Comparison of ENCODE assay signal across 8 cellular contexts in the genomic region with DNA sequence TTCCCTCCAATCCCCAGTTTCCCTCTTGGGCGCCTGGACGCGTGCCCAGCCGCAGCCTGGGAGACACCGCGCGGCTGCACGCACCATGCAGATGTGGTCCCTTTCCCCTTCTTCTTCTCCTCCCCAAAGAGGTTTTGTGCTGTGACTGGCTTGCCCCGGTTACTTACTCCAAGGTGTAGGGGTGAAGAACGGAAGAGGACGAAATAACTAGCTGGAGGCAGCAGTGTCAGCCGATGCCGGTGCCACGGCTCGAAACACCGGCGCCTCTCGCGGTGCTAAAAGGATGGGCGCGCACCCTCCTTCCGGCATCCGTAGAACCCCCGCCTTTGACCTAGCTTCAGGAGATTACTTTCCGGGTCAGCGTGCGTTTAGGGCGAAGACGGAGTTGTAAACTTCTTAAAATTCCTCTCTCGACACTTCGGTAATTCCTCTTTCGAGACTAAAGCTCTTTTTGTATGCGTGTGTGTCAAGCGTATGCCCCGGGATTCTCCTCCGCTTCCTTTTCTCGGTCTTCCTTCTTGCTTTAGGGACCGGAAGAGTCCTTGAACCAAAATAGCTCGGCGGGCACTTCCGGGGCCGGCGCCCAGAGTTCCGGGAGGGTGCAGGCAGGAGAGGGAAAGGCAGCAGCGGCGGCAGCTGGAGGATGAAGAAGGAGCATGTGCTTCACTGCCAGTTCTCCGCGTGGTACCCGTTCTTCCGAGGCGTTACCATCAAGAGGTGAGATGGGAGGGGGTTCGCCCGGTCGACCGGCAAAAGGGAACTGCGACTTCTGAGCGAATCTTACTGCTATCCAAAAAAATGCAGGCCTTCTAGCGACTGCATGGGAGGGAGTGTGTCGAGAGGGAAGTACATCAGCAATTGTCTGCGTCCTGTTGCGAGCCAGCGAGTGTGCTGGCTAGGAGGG. TPM values are rescaled to one million over a fixed set of nuclear protein-coding genes. Genes with fewer than 3 reads are reported as not detected.
A peak's percentile ranks its signal among the peaks of the same experiment; 100 is the strongest.
DNase-seq lines count a peak whose midpoint lies in the region; ATAC-seq and TF ChIP-seq lines count a peak whose summit lies in the region.

A gene with protein sequence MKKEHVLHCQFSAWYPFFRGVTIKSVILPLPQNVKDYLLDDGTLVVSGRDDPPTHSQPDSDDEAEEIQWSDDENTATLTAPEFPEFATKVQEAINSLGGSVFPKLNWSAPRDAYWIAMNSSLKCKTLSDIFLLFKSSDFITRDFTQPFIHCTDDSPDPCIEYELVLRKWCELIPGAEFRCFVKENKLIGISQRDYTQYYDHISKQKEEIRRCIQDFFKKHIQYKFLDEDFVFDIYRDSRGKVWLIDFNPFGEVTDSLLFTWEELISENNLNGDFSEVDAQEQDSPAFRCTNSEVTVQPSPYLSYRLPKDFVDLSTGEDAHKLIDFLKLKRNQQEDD (plus strand): TSS at position 586 of the 904 bp plus-strand sequence. CDS start 58 bp downstream, at position 644.
Gene NUDT5 (minus strand): TSS at position 289 of the 904 bp plus-strand sequence. CDS start 9,600 bp downstream, outside the sequence.

- H3K27me3 ChIP-seq in Peyer's patch (no peaks in the 10 kb centered on the region), esophagus muscularis mucosa (no peaks in the 10 kb centered on the region), muscle layer of duodenum (ENCODE audit: low read depth, low read length) (no peaks in the 10 kb centered on the region)

- TF ChIP-seq POLR2A in Peyer's patch (IDR thresholded peaks at IDR 0.05) (peak in 1 of 2 donors; percentile 30), esophagus muscularis mucosa (IDR thresholded peaks at IDR 0.05; ENCODE audit: low read depth) (no peak)

- TF ChIP-seq EP300 in esophagus muscularis mucosa (IDR thresholded peaks at IDR 0.05) = no peak

- H3K36me3 ChIP-seq in Peyer's patch (peaks cover 0 to 21% (median 0%) of the 10 kb centered on the region in 3 donors), esophagus muscularis mucosa (peaks cover 5 to 36% (median 10%) of the 10 kb centered on the region in 4 donors), muscle layer of duodenum (ENCODE audit: control insufficient read depth in 1 of 2, insufficient read depth in 2 of 2, low read length in 2 of 2) (peaks cover 0 to 11% of the 10 kb centered on the region in 2 donors)

- H3K9me3 ChIP-seq in Peyer's patch (no peaks in the 10 kb centered on the region), esophagus muscularis mucosa (no peaks in the 10 kb centered on the region), muscle layer of duodenum (ENCODE audit: control insufficient read depth in 1 of 2, low read length in 2 of 2) (no peaks in the 10 kb centered on the region)

- TF ChIP-seq CTCF in Peyer's patch (IDR thresholded peaks at IDR 0.05) = peak in 2 of 6 experiments; percentile 11 to 14
- TF ChIP-seq CTCF in esophagus muscularis mucosa (IDR thresholded peaks at IDR 0.05) = peak in 1 of 3 experiments; percentile 10

- intact Hi-C loops in esophagus muscularis mucosa (cut with DNase I) = no loop called here

- H3K4me1 ChIP-seq in Peyer's patch (peaks cover 0 to 25% (median 12%) of the 10 kb centered on the region in 4 donors), esophagus muscularis mucosa (peaks cover 19 to 54% (median 47%) of the 10 kb centered on the region in 4 donors), muscle layer of duodenum (ENCODE audit: control insufficient read depth in 1 of 2, insufficient read depth in 2 of 2, low read length in 2 of 2) (peaks cover 15 to 30% of the 10 kb centered on the region in 2 donors)

- peak; percentile 83 for ATAC-seq in GM21737 (IDR thresholded peaks at IDR 0.05; ENCODE audit: unreplicated experiment)

- peak within 1 kb of the TSS; percentile 78 to 94 (median 84) for H3K27ac ChIP-seq in Peyer's patch
- peak within 1 kb of the TSS; percentile 86 to 90 (median 89) for H3K27ac ChIP-seq in esophagus muscularis mucosa (replicated peaks in 1 of 4)
- H3K27ac ChIP-seq in muscle layer of duodenum (ENCODE audit: low read length) = peak within 1 kb of the TSS; percentile 90

- whole genome bisulfite sequencing in esophagus muscularis mucosa = under 1% methylated on average over 51 of the region's 62 CpGs

- H3K4me3 ChIP-seq in Peyer's patch (peak within 1 kb of the TSS; percentile 61 to 89 (median 68)), esophagus muscularis mucosa (peak within 1 kb of the TSS; percentile 69 to 91 (median 82)), muscle layer of duodenum (ENCODE audit: low read depth in 1 of 2, low read length in 2 of 2) (peak within 1 kb of the TSS; percentile 83 to 100)

- peak; percentile 83 for DNase-seq in DMS79 treated with DMSO at 0.1 percent for 48 hours (lab: John Stamatoyannopoulos, UW)
- peak; percentile 98 for DNase-seq in KG1 (lab: John Stamatoyannopoulos, UW)
- peak; percentile 86 to 95 (median 89) for DNase-seq in Peyer's patch
- DNase-seq in activated T-cell treated with anti-CD3 and anti-CD28 coated beads, Interleukin-2, amount 50 U/mL, for 48 hours = peak; percentile 92 to 93
- DNase-seq in esophagus muscularis mucosa (ENCODE audit: extremely low spot score) = peak; percentile 96
- peak; percentile 74 for DNase-seq in stimulated activated CD8-positive, alpha-beta memory T cell treated with anti-CD3 and anti-CD28 coated beads, Interleukin-7, amount 100 ng/mL, for 24 hours (ENCODE audit: low read depth)

RNA-seq across cellular contexts. Expression of the first gene that starts in this region (rescaled TPM):
- total RNA-seq in Peyer's patch (10 to 100 TPM; 52.0 to 77.4 (median 62.0) TPM), esophagus muscularis mucosa (10 to 100 TPM; 46.9 to 50.2 (median 48.5) TPM)

RNA-seq across cellular contexts. Expression of gene NUDT5, which starts in this region (rescaled TPM):
- total RNA-seq in Peyer's patch (10 to 100 TPM; 24.0 to 51.1 (median 45.8) TPM), esophagus muscularis mucosa (10 to 100 TPM; 19.9 to 23.7 (median 21.4) TPM)

Comparison
In these comparisons a context has a peak if more than half of its experiments do, and no peak if none do; other contexts are left out.
1. Peak in every context shown above with its lines: DNase-seq, ATAC-seq, H3K4me3 ChIP-seq and H3K27ac ChIP-seq.